8 cellular contexts compared by ENCODE assay signal in the genomic region with DNA sequence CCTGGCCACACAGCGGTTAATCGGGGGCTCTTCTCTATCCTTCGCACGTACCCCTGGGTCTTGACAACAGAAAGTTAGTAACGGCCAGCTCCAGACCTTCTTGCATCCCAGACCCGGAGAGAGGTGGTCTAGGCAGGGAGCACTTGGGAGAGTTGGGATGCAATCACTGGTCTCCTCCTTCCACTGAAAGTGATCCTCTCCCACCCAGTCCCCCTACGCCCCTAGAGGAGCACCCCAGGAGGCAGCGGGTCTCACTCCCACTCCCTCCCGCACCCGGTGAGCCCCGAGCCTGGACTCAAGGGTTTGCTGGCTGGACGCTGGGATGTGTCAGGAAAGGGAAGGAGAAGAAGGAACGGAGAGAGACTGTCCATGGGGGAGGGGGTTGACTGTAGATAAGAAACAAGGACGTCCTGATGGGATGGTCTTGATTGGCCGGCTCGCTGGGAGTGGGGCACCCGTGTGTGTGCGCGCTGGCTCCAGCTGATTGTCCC. TPM values are rescaled to one million over a fixed set of nuclear protein-coding genes. Genes with fewer than 3 reads are reported as not detected.
A peak's percentile ranks its signal among the peaks of the same experiment; 100 is the strongest.
DNase-seq lines count a peak whose midpoint lies in the region; ATAC-seq and TF ChIP-seq lines count a peak whose summit lies in the region.

No MANE protein-coding gene starts in this region.

- TF ChIP-seq CTCF in brain (conservative IDR thresholded peaks at IDR 0.05): no peak
- TF ChIP-seq CTCF in tibial artery (IDR thresholded peaks at IDR 0.05): no peak

- H2BK15ac ChIP-seq in mesenchymal stem cell (ENCODE audit: low read depth, poor library complexity, severe bottlenecking): no peak overlapping the region

- peaks cover 64% of the 10 kb centered on the region for H3K27me3 Mint-ChIP-seq in activated CD8-positive, alpha-beta memory T cell treated with anti-CD3 and anti-CD28 coated beads, Interleukin-2, amount 10 ng/mL, durations not matched to agents 7 days and 5 days
- peaks cover 47% of the 10 kb centered on the region for H3K27me3 Mint-ChIP-seq in brain

- H3K4me3 Mint-ChIP-seq in activated CD8-positive, alpha-beta memory T cell treated with anti-CD3 and anti-CD28 coated beads, Interleukin-2, amount 10 ng/mL, durations not matched to agents 7 days and 5 days: peak overlapping the region; percentile 54
- peak overlapping the region; percentile 87 to 94 (median 92) for H3K4me3 Mint-ChIP-seq in brain

- H3K4me2 ChIP-seq in mesenchymal stem cell (ENCODE audit: low read length, poor library complexity, severe bottlenecking): peak overlapping the region; percentile 18

- H2BK12ac ChIP-seq in mesenchymal stem cell (ENCODE audit: low read length in 2 of 2): no peak overlapping the region

- no peaks in the 10 kb centered on the region for H3K36me3 ChIP-seq in mesenchymal stem cell (ENCODE audit: control insufficient read depth in 1 of 2, insufficient read depth in 2 of 2, low read depth in 1 of 2, low read length in 2 of 2)
- H3K36me3 ChIP-seq in tibial artery: no peaks in the 10 kb centered on the region

- CTCF ChIA-PET in activated CD8-positive, alpha-beta memory T cell treated with anti-CD3 and anti-CD28 coated beads, Interleukin-2, amount 10 ng/mL, durations not matched to agents 7 days and 5 days (lab: Charles Lee): no interaction called here

- no peak overlapping the region for H3K4ac ChIP-seq in mesenchymal stem cell (ENCODE audit: low read depth in 1 of 2, low read length in 2 of 2)

- no peak overlapping the region for H4K91ac ChIP-seq in mesenchymal stem cell (ENCODE audit: low read length)

- H3K9ac ChIP-seq in mesenchymal stem cell (ENCODE audit: low read length): no peak overlapping the region

- H3K4me1 ChIP-seq in mesenchymal stem cell (ENCODE audit: control insufficient read depth, insufficient read depth, low read depth, low read length) (peaks cover 23% of the 10 kb centered on the region), tibial artery (peaks cover 0 to 29% (median 19%) of the 10 kb centered on the region in 4 donors)

- intact Hi-C loops in tibial artery (cut with DNase I; ENCODE audit: low total_unique reads): loop anchor here (10.0 kb wide), 1 partner anchor 586 kb away; the partner anchor contains the start of genes NMRK1 and OSTF1

- no peak overlapping the region for H3K14ac ChIP-seq in mesenchymal stem cell (ENCODE audit: low read length in 2 of 2)

- H4K8ac ChIP-seq in mesenchymal stem cell (ENCODE audit: low read length): no peak overlapping the region

- H2BK5ac ChIP-seq in mesenchymal stem cell (ENCODE audit: low read depth, low read length, poor library complexity, severe bottlenecking): no peak overlapping the region

- H3K4me3 ChIP-seq in mesenchymal stem cell (ENCODE audit: insufficient read depth in 1 of 2, low read depth in 1 of 2, low read length in 2 of 2): peak overlapping the region; percentile 14 to 85
- peak overlapping the region; percentile 56 to 64 for H3K4me3 ChIP-seq in tibial artery

- no peak overlapping the region for H3K27ac Mint-ChIP-seq in activated CD8-positive, alpha-beta memory T cell treated with anti-CD3 and anti-CD28 coated beads, Interleukin-2, amount 10 ng/mL, durations not matched to agents 7 days and 5 days
- H3K27ac Mint-ChIP-seq in brain: peak overlapping the region in 4 of 5 experiments; percentile 58 to 91 (median 78)

- no peak overlapping the region for H3K18ac ChIP-seq in mesenchymal stem cell (ENCODE audit: low read depth in 1 of 2, low read length in 2 of 2)

- H2AK5ac ChIP-seq in mesenchymal stem cell (ENCODE audit: low read length, severe bottlenecking): no peak overlapping the region

- H2AFZ ChIP-seq in mesenchymal stem cell (ENCODE audit: low read depth, low read length): no peak overlapping the region

- H3K9me3 Mint-ChIP-seq in activated CD8-positive, alpha-beta memory T cell treated with anti-CD3 and anti-CD28 coated beads, Interleukin-2, amount 10 ng/mL, durations not matched to agents 7 days and 5 days (ENCODE audit: low read depth): no peaks in the 10 kb centered on the region
- peaks cover 0 to 3% (median 2%) of the 10 kb centered on the region in 5 experiments for H3K9me3 Mint-ChIP-seq in brain

- no peaks in the 10 kb centered on the region for H3K9me3 ChIP-seq in mesenchymal stem cell (ENCODE audit: control insufficient read depth, low read length)
- no peaks in the 10 kb centered on the region for H3K9me3 ChIP-seq in tibial artery

- ATAC-seq in activated CD8-positive, alpha-beta memory T cell treated with anti-CD3 and anti-CD28 coated beads, Interleukin-2, amount 10 ng/mL, durations not matched to agents 7 days and 5 days: no peak
- ATAC-seq in GM19455 (IDR thresholded peaks at IDR 0.05; ENCODE audit: unreplicated experiment) (no peak), HG03045 (IDR thresholded peaks at IDR 0.05; ENCODE audit: unreplicated experiment) (no peak)

- DNase-seq in activated CD8-positive, alpha-beta memory T cell treated with anti-CD3 and anti-CD28 coated beads, Interleukin-2, amount 10 ng/mL, durations not matched to agents 7 days and 5 days: no peak
- no peak for DNase-seq in activated CD8-positive, alpha-beta memory T cell treated with anti-CD3 and anti-CD28 coated beads for 24 hours
- DNase-seq in mesenchymal stem cell: no peak
- DNase-seq in tibial artery: no peak
- no peak for DNase-seq in SKM-1 treated with dmso at 0.1 percent for 144 hours (lab: John Stamatoyannopoulos, UW; ENCODE audit: unreplicated experiment)

- H3K23ac ChIP-seq in mesenchymal stem cell (ENCODE audit: low read length in 2 of 2): no peak overlapping the region

- H3K27ac ChIP-seq in mesenchymal stem cell (ENCODE audit: low read length, poor library complexity, severe bottlenecking) (no peak overlapping the region), tibial artery (peak overlapping the region in 1 of 2 donors; percentile 29)

- H3K27me3 ChIP-seq in mesenchymal stem cell (ENCODE audit: control insufficient read depth in 1 of 2, insufficient read depth in 1 of 2, low read length in 2 of 2): peaks cover 48 to 52% of the 10 kb centered on the region in 2 experiments
- H3K27me3 ChIP-seq in tibial artery: peaks cover 0 to 28% of the 10 kb centered on the region in 2 donors

- WGBS in mesenchymal stem cell: 2% methylated on average over 10 of the region's 19 CpGs

- peaks cover 29% of the 10 kb centered on the region for H3K4me1 Mint-ChIP-seq in activated CD8-positive, alpha-beta memory T cell treated with anti-CD3 and anti-CD28 coated beads, Interleukin-2, amount 10 ng/mL, durations not matched to agents 7 days and 5 days
- peaks cover 51% of the 10 kb centered on the region for H3K4me1 Mint-ChIP-seq in brain

- no peak overlapping the region for H2BK120ac ChIP-seq in mesenchymal stem cell (ENCODE audit: low read depth, low read length)

- H3K79me1 ChIP-seq in mesenchymal stem cell (replicated peaks; ENCODE audit: low read length, poor library complexity, severe bottlenecking): no peaks in the 10 kb centered on the region

- no peaks in the 10 kb centered on the region for H3K36me3 Mint-ChIP-seq in activated CD8-positive, alpha-beta memory T cell treated with anti-CD3 and anti-CD28 coated beads, Interleukin-2, amount 10 ng/mL, durations not matched to agents 7 days and 5 days
- no peaks in the 10 kb centered on the region for H3K36me3 Mint-ChIP-seq in brain

RNA-seq across cellular contexts. Expression of gene RORB, which starts 2.0 kb away (rescaled TPM):
- under 1 TPM; 0.33 to 0.35 TPM for total RNA-seq in activated CD8-positive, alpha-beta memory T cell treated with anti-CD3 and anti-CD28 coated beads, Interleukin-2, amount 10 ng/mL, durations not matched to agents 7 days and 5 days
- 4.1 TPM for polyA plus RNA-seq in brain (ENCODE audit: insufficient read depth, low read depth, low replicate concordance)
- 0.03 TPM for polyA plus RNA-seq in mesenchymal stem cell (2013, experiment 1 of 2)
- polyA plus RNA-seq in mesenchymal stem cell (2013, experiment 2 of 2): 0.04 TPM
